Comparison of ENCODE assay signal across 1 cellular context in the genomic region with DNA sequence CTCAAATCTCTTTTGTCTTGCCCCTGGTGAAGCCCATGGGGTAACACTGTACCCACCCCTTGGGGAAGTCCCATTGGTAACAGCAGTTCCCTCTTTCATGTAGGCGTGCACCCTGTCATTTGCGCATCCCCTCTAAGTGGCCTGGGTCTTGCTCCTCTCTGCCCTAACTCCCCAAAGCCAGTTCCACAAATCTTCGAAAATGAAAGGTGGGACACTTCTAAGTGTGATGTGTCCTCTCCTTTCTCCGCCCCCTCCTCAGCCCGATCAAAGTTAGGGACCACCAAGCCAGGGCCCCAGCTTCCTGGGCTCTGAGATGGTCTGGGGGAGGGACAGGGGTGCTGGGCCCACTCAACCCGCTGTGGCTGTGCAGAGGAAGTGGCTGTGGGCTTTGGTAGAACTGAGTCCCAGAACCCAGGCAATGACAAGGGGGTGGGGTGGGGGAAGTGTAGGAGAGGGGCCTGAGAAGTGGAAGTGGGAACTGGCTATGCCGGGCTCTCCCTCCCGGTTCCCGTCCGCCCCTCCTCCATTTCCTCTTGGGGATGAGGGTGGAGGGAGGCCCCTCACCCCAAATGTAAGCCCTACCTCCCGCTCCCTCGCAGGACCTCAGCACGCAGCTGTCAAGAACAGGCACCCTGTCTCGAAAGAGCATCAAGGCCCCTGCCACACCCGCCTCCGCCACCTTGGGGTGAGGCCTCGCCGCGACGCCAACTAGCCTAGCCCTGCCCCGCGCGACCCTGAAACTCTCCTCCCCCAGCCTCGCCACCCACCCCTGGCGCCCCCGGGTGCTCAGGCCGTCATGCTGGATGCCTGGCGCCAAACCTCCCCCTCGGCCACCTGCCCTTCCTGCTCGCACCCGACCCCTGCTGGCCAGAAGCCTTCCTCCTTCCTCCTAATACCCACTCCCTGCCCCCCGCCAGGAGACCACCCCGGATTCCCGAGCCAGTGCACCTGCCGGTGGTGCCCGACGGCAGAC.
TF ChIP-seq lines count a peak whose summit lies in the region.

No MANE protein-coding gene starts in this region.

TF ChIP-seq in GM12878, 131 proteins besides CTCF, POLR2A, EP300 and RAD21 (continued from another document):
- no peak for TF ChIP-seq SMAD1 (IDR thresholded peaks at IDR 0.05; ENCODE audit: low read depth, partially characterized antibody)
- TF ChIP-seq ZSCAN29 (IDR thresholded peaks at IDR 0.05): no peak
- no peak for TF ChIP-seq KAT2A (conservative IDR thresholded peaks at IDR 0.05; ENCODE audit: control insufficient read depth, low read depth, low read length)
- no peak for TF ChIP-seq ASH2L (IDR thresholded peaks at IDR 0.05; ENCODE audit: borderline replicate concordance, low read depth)
- peak; percentile 56; the same call in 1 of the 2 replicates for TF ChIP-seq EED (IDR thresholded peaks at IDR 0.05; ENCODE audit: low read depth)
